In the genomic region with DNA sequence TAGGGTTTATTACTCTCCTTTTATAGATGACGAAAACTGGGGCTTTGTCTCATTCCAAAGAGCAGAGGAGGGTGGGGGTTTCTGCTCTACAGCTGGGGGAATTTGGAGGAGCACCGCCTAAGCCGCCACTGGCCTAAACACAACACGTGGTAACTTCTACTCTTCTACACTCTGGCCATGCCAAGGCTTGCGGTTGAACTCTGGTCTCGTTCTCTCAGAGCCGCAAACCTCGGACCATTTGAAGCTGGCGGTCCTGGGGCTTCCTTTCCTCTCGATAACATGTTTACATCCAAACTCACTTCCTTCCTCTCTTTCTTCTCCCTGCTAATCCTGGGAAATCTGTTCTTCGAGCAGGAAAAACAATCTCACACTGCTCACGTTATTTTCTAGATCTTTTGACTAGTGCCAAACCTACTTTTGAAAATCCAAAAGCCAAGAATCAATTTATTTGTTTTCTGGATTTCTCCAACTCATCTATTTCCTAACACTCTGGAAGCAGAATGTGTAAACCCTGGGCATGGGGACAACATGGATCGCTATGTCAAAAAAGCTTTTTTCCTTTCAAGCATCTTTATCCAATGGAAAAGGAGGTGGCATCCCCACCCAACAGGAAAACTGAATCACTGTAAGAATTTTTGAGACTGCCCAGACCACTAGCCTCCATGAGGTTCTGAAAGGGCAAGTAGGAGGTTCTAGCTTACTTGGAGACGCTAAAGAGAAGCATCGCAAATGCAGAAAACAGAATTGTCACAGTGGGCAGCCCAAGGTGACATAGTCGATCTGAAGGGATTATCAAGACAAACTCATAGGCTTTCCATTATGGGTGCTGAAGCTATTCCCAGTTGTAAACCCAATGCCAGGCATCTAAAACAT, we compare ENCODE assay signal across 1 cellular context.
TF ChIP-seq lines count a peak whose summit lies in the region.

No MANE protein-coding gene starts in this region.

TF ChIP-seq in HepG2, 621 proteins besides CTCF, POLR2A, EP300 and RAD21 (continued from another document and continues in another):
- TF ChIP-seq, protein P1, sequence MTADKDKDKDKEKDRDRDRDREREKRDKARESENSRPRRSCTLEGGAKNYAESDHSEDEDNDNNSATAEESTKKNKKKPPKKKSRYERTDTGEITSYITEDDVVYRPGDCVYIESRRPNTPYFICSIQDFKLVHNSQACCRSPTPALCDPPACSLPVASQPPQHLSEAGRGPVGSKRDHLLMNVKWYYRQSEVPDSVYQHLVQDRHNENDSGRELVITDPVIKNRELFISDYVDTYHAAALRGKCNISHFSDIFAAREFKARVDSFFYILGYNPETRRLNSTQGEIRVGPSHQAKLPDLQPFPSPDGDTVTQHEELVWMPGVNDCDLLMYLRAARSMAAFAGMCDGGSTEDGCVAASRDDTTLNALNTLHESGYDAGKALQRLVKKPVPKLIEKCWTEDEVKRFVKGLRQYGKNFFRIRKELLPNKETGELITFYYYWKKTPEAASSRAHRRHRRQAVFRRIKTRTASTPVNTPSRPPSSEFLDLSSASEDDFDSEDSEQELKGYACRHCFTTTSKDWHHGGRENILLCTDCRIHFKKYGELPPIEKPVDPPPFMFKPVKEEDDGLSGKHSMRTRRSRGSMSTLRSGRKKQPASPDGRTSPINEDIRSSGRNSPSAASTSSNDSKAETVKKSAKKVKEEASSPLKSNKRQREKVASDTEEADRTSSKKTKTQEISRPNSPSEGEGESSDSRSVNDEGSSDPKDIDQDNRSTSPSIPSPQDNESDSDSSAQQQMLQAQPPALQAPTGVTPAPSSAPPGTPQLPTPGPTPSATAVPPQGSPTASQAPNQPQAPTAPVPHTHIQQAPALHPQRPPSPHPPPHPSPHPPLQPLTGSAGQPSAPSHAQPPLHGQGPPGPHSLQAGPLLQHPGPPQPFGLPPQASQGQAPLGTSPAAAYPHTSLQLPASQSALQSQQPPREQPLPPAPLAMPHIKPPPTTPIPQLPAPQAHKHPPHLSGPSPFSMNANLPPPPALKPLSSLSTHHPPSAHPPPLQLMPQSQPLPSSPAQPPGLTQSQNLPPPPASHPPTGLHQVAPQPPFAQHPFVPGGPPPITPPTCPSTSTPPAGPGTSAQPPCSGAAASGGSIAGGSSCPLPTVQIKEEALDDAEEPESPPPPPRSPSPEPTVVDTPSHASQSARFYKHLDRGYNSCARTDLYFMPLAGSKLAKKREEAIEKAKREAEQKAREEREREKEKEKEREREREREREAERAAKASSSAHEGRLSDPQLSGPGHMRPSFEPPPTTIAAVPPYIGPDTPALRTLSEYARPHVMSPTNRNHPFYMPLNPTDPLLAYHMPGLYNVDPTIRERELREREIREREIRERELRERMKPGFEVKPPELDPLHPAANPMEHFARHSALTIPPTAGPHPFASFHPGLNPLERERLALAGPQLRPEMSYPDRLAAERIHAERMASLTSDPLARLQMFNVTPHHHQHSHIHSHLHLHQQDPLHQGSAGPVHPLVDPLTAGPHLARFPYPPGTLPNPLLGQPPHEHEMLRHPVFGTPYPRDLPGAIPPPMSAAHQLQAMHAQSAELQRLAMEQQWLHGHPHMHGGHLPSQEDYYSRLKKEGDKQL (CRISPR knock-in tag; IDR thresholded peaks at IDR 0.05; ENCODE audit: low read depth): peak; percentile 57; the same call in 1 of the 2 replicates
- no peak for TF ChIP-seq CHD4 (IDR thresholded peaks at IDR 0.05; ENCODE audit: borderline replicate concordance, low read length)
- 0 out of 2 replicates have a peak, but pooled peaks have one; percentile 85 for TF ChIP-seq IRF2 (CRISPR knock-in tag; IDR thresholded peaks at IDR 0.05)
- peak; percentile 69; the same call in 1 of the 2 replicates for TF ChIP-seq ZNF543 (CRISPR knock-in tag; IDR thresholded peaks at IDR 0.05)
- peak; percentile 91; the same call in 1 of the 2 replicates for TF ChIP-seq SMYD3 (CRISPR knock-in tag; IDR thresholded peaks at IDR 0.05)
- TF ChIP-seq NFIB (CRISPR knock-in tag; IDR thresholded peaks at IDR 0.05; ENCODE audit: borderline replicate concordance): no peak
- TF ChIP-seq GPN1 (CRISPR knock-in tag; IDR thresholded peaks at IDR 0.05; ENCODE audit: borderline replicate concordance): no peak
- TF ChIP-seq MED8 (CRISPR knock-in tag; IDR thresholded peaks at IDR 0.05; ENCODE audit: insufficient replicate concordance): no peak
- TF ChIP-seq, protein P2, sequence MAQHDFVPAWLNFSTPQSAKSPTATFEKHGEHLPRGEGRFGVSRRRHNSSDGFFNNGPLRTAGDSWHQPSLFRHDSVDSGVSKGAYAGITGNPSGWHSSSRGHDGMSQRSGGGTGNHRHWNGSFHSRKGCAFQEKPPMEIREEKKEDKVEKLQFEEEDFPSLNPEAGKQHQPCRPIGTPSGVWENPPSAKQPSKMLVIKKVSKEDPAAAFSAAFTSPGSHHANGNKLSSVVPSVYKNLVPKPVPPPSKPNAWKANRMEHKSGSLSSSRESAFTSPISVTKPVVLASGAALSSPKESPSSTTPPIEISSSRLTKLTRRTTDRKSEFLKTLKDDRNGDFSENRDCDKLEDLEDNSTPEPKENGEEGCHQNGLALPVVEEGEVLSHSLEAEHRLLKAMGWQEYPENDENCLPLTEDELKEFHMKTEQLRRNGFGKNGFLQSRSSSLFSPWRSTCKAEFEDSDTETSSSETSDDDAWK (CRISPR knock-in tag; IDR thresholded peaks at IDR 0.05): no peak
- TF ChIP-seq ARID2 (CRISPR knock-in tag; IDR thresholded peaks at IDR 0.05; ENCODE audit: borderline replicate concordance): peak; percentile 97; the same call in 1 of the 2 replicates
- TF ChIP-seq, protein P3, sequence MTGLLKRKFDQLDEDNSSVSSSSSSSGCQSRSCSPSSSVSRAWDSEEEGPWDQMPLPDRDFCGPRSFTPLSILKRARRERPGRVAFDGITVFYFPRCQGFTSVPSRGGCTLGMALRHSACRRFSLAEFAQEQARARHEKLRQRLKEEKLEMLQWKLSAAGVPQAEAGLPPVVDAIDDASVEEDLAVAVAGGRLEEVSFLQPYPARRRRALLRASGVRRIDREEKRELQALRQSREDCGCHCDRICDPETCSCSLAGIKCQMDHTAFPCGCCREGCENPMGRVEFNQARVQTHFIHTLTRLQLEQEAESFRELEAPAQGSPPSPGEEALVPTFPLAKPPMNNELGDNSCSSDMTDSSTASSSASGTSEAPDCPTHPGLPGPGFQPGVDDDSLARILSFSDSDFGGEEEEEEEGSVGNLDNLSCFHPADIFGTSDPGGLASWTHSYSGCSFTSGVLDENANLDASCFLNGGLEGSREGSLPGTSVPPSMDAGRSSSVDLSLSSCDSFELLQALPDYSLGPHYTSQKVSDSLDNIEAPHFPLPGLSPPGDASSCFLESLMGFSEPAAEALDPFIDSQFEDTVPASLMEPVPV (CRISPR knock-in tag; IDR thresholded peaks at IDR 0.05): peak; percentile 98
- TF ChIP-seq ZNF777 (CRISPR knock-in tag; IDR thresholded peaks at IDR 0.05): peak; percentile 64; the same call in 1 of the 2 replicates
- peak; percentile 81; the same call in 1 of the 2 replicates for TF ChIP-seq GZF1 (CRISPR knock-in tag; IDR thresholded peaks at IDR 0.05)
- peak; percentile 16; the same call in 1 of the 2 replicates for TF ChIP-seq DPF2 (CRISPR knock-in tag; IDR thresholded peaks at IDR 0.05; ENCODE audit: borderline replicate concordance, low read depth)
- TF ChIP-seq DDIT3 (CRISPR knock-in tag; IDR thresholded peaks at IDR 0.05): no peak
- no peak for TF ChIP-seq JUND (CRISPR knock-in tag; IDR thresholded peaks at IDR 0.05)
- TF ChIP-seq, protein P4, sequence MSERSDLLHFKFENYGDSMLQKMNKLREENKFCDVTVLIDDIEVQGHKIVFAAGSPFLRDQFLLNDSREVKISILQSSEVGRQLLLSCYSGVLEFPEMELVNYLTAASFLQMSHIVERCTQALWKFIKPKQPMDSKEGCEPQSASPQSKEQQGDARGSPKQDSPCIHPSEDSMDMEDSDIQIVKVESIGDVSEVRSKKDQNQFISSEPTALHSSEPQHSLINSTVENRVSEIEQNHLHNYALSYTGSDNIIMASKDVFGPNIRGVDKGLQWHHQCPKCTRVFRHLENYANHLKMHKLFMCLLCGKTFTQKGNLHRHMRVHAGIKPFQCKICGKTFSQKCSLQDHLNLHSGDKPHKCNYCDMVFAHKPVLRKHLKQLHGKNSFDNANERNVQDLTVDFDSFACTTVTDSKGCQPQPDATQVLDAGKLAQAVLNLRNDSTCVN (CRISPR knock-in tag; IDR thresholded peaks at IDR 0.05; ENCODE audit: borderline replicate concordance): peak; percentile 97
- TF ChIP-seq, protein P5, sequence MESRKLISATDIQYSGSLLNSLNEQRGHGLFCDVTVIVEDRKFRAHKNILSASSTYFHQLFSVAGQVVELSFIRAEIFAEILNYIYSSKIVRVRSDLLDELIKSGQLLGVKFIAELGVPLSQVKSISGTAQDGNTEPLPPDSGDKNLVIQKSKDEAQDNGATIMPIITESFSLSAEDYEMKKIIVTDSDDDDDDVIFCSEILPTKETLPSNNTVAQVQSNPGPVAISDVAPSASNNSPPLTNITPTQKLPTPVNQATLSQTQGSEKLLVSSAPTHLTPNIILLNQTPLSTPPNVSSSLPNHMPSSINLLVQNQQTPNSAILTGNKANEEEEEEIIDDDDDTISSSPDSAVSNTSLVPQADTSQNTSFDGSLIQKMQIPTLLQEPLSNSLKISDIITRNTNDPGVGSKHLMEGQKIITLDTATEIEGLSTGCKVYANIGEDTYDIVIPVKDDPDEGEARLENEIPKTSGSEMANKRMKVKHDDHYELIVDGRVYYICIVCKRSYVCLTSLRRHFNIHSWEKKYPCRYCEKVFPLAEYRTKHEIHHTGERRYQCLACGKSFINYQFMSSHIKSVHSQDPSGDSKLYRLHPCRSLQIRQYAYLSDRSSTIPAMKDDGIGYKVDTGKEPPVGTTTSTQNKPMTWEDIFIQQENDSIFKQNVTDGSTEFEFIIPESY (CRISPR knock-in tag; IDR thresholded peaks at IDR 0.05): peak; percentile 66; the same call in 1 of the 2 replicates
- TF ChIP-seq ZBTB49 (CRISPR knock-in tag; IDR thresholded peaks at IDR 0.05; ENCODE audit: borderline replicate concordance): no peak
- TF ChIP-seq FOXJ3 (CRISPR knock-in tag; IDR thresholded peaks at IDR 0.05; ENCODE audit: borderline replicate concordance): peak; percentile 85; the same call in 1 of the 2 replicates
- TF ChIP-seq ZNF10 (CRISPR knock-in tag; IDR thresholded peaks at IDR 0.05; ENCODE audit: borderline replicate concordance, low read depth): no peak
- no peak for TF ChIP-seq SUZ12 (IDR thresholded peaks at IDR 0.05; ENCODE audit: low read depth, low read length)
- TF ChIP-seq TOE1 (CRISPR knock-in tag; IDR thresholded peaks at IDR 0.05): no peak; the same call in 1 of the 2 replicates
- no peak for TF ChIP-seq ZNF30 (CRISPR knock-in tag; IDR thresholded peaks at IDR 0.05)
- TF ChIP-seq EZH2 (conservative IDR thresholded peaks at IDR 0.05; ENCODE audit: low read depth, low read length): no peak
- TF ChIP-seq BRF2 (CRISPR knock-in tag; IDR thresholded peaks at IDR 0.05): peak; percentile 94
- no peak for TF ChIP-seq MTA1 (CRISPR knock-in tag; IDR thresholded peaks at IDR 0.05; ENCODE audit: borderline replicate concordance)
- no peak for TF ChIP-seq ZNF713 (CRISPR knock-in tag; IDR thresholded peaks at IDR 0.05)
- TF ChIP-seq MXI1 (IDR thresholded peaks at IDR 0.05; ENCODE audit: borderline replicate concordance, low read depth, low read length): peak; percentile 93; the same call in 1 of the 3 replicates
- TF ChIP-seq, protein P6, sequence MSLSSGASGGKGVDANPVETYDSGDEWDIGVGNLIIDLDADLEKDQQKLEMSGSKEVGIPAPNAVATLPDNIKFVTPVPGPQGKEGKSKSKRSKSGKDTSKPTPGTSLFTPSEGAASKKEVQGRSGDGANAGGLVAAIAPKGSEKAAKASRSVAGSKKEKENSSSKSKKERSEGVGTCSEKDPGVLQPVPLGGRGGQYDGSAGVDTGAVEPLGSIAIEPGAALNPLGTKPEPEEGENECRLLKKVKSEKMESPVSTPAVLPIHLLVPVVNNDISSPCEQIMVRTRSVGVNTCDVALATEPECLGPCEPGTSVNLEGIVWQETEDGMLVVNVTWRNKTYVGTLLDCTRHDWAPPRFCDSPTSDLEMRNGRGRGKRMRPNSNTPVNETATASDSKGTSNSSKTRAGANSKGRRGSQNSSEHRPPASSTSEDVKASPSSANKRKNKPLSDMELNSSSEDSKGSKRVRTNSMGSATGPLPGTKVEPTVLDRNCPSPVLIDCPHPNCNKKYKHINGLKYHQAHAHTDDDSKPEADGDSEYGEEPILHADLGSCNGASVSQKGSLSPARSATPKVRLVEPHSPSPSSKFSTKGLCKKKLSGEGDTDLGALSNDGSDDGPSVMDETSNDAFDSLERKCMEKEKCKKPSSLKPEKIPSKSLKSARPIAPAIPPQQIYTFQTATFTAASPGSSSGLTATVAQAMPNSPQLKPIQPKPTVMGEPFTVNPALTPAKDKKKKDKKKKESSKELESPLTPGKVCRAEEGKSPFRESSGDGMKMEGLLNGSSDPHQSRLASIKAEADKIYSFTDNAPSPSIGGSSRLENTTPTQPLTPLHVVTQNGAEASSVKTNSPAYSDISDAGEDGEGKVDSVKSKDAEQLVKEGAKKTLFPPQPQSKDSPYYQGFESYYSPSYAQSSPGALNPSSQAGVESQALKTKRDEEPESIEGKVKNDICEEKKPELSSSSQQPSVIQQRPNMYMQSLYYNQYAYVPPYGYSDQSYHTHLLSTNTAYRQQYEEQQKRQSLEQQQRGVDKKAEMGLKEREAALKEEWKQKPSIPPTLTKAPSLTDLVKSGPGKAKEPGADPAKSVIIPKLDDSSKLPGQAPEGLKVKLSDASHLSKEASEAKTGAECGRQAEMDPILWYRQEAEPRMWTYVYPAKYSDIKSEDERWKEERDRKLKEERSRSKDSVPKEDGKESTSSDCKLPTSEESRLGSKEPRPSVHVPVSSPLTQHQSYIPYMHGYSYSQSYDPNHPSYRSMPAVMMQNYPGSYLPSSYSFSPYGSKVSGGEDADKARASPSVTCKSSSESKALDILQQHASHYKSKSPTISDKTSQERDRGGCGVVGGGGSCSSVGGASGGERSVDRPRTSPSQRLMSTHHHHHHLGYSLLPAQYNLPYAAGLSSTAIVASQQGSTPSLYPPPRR (CRISPR knock-in tag; IDR thresholded peaks at IDR 0.05; ENCODE audit: borderline replicate concordance): peak; percentile 74; the same call in 1 of the 2 replicates
